ENCODE assay signal across 8 cellular contexts in genomic region chr1:10471411-10472219, GRCh38. TPM values are rescaled to one million over a fixed set of nuclear protein-coding genes. Genes with fewer than 3 reads are reported as not detected.
DNase-seq lines count a peak whose midpoint lies in the region; ATAC-seq and TF ChIP-seq lines count a peak whose summit lies in the region.

No MANE protein-coding gene starts in this region.

- H3K9me3 Mint-ChIP-seq in osteocyte (ENCODE audit: unreplicated experiment) = no peaks in the 10 kb centered on the region

- H3K4me1 ChIP-seq in right atrium auricular region (peaks cover 0 to 29% of the 10 kb centered on the region in 2 donors), SJSA1 (replicated peaks) (peaks cover 19% of the 10 kb centered on the region)

- ATAC-seq in left ventricle myocardium superior (no peak), esophagus mucosa (peak; percentile 44), GM21717 (IDR thresholded peaks at IDR 0.05; ENCODE audit: unreplicated experiment) (no peak), GM18517 (IDR thresholded peaks at IDR 0.05; ENCODE audit: unreplicated experiment) (no peak)

- H3K36me3 ChIP-seq in right atrium auricular region (peaks cover 26% of the 10 kb centered on the region), SJSA1 (peaks cover 22% of the 10 kb centered on the region)

- H3K27me3 ChIP-seq in right atrium auricular region (no peaks in the 10 kb centered on the region), SJSA1 (replicated peaks) (no peaks in the 10 kb centered on the region)

- DNase-seq in right atrium auricular region (ENCODE audit: low spot score) (no peak), left ventricle myocardium superior (no peak), SJSA1 (ENCODE audit: low read depth in 1 of 2, low spot score in 2 of 2) (peak in 1 of 2 experiments; percentile 33), osteocyte (ENCODE audit: extremely low spot score, unreplicated experiment) (no peak), AML-193 (lab: John Stamatoyannopoulos, UW) (no peak)

- H3K4me3 Mint-ChIP-seq in osteocyte (ENCODE audit: unreplicated experiment) = peak overlapping the region; percentile 91

- intact Hi-C loops in left ventricle myocardium superior (cut with micrococcal nuclease) = no loop called here

- peak overlapping the region; percentile 93 for H3K27ac Mint-ChIP-seq in osteocyte (ENCODE audit: unreplicated experiment)

- H3K27ac ChIP-seq in right atrium auricular region (peak overlapping the region; percentile 64 to 76), SJSA1 (peak overlapping the region; percentile 3; the same call in 1 of the 2 replicates)

- peaks cover 40% of the 10 kb centered on the region for H3K4me1 Mint-ChIP-seq in osteocyte (ENCODE audit: unreplicated experiment)

- H3K36me3 Mint-ChIP-seq in osteocyte (ENCODE audit: unreplicated experiment) = peaks cover 13% of the 10 kb centered on the region

- no peaks in the 10 kb centered on the region for H3K27me3 Mint-ChIP-seq in osteocyte (ENCODE audit: unreplicated experiment)

- no peaks in the 10 kb centered on the region for H3K9me3 ChIP-seq in right atrium auricular region
- no peaks in the 10 kb centered on the region for H3K9me3 ChIP-seq in SJSA1 (replicated peaks)

- TF ChIP-seq CTCF in right atrium auricular region (IDR thresholded peaks at IDR 0.05) (no peak), osteocyte (IDR thresholded peaks at IDR 0.05) (no peak)

- H3K4me3 ChIP-seq in right atrium auricular region (peak overlapping the region; percentile 69 to 83), SJSA1 (peak overlapping the region; percentile 70)

RNA-seq across cellular contexts. Expression of gene DFFA, which starts 0.7 kb away (rescaled TPM):
- total RNA-seq in right atrium auricular region = 10 to 100 TPM; 17.6 to 19.0 TPM
- total RNA-seq in left ventricle myocardium superior = 22.4 TPM
- total RNA-seq in SJSA1 (2014; rRNA removed; shearing (Covaris generic)) = 40.6 and 45.7 TPM in 2 replicates
- 31.6 TPM for total RNA-seq in esophagus mucosa
- total RNA-seq in osteocyte = 39.6 and 39.8 TPM in 2 replicates

RNA-seq across cellular contexts. Expression of gene PEX14, which starts 3.1 kb away (rescaled TPM):
- total RNA-seq in right atrium auricular region (10 to 100 TPM; 13.7 to 14.5 TPM), left ventricle myocardium superior (21.0 TPM), esophagus mucosa (16.2 TPM), osteocyte (22.2 and 23.8 TPM in 2 replicates)
- total RNA-seq in SJSA1 (2014; rRNA removed; shearing (Covaris generic)) = 13.8 and 14.0 TPM in 2 replicates

RNA-seq across cellular contexts. Expression of gene CORT, which starts 21.8 kb away (rescaled TPM):
- not detected for total RNA-seq in right atrium auricular region
- not detected for total RNA-seq in left ventricle myocardium superior
- 1.7 TPM in 1 of 2 replicates, not detected in the other for total RNA-seq in SJSA1 (2014; rRNA removed; shearing (Covaris generic))
- total RNA-seq in esophagus mucosa = 0.28 TPM
- 0.40 and 0.68 TPM in 2 replicates for total RNA-seq in osteocyte

RNA-seq across cellular contexts. Expression of gene CENPS, which starts 41.4 kb away (rescaled TPM):
- 1 to 10 TPM; 1.9 to 3.4 TPM for total RNA-seq in right atrium auricular region
- total RNA-seq in left ventricle myocardium superior = 5.5 TPM
- 4.9 and 14.6 TPM in 2 replicates for total RNA-seq in SJSA1 (2014; rRNA removed; shearing (Covaris generic))
- 11.8 TPM for total RNA-seq in esophagus mucosa
- 12.0 and 14.1 TPM in 2 replicates for total RNA-seq in osteocyte
